Comparison of ENCODE assay signal across 15 cellular contexts in genomic region chr19:6067975-6068374, GRCh38. TPM values are rescaled to one million over a fixed set of nuclear protein-coding genes. Genes with fewer than 3 reads are reported as not detected.
A peak's percentile ranks its signal among the peaks of the same experiment; 100 is the strongest.
DNase-seq lines count a peak whose midpoint lies in the region; ATAC-seq and TF ChIP-seq lines count a peak whose summit lies in the region.
"Had no signal": no experiment of that assay in that cellular context is flagged by ENCODE, and none has a peak within 500 bp of the region (broad histone marks: within the 10 kb centered on the region; RNA-seq: fewer than 3 reads in every experiment).

No MANE protein-coding gene starts in this region.

- H3K4me3 ChIP-seq in H7 (ENCODE audit: insufficient read depth, low read depth, low read length): no peak overlapping the region
- no peak overlapping the region for H3K4me3 ChIP-seq in ascending aorta
- H3K4me3 ChIP-seq in skin epidermis: no peak overlapping the region
- H3K4me3 ChIP-seq in CD8-positive, alpha-beta T cell (ENCODE audit: low read depth, low read length): no peak overlapping the region
- H3K4me3 ChIP-seq: prostate gland had no signal

- peaks cover 0 to 6% of the 10 kb centered on the region in 2 donors for H3K9me3 ChIP-seq in ascending aorta
- no peaks in the 10 kb centered on the region for H3K9me3 ChIP-seq in CD8-positive, alpha-beta T cell (ENCODE audit: low read length)
- H3K9me3 ChIP-seq: prostate gland had no signal

- H3K27me3 Mint-ChIP-seq in CD8-positive, alpha-beta T cell (ENCODE audit: low read depth): no peaks in the 10 kb centered on the region

- CTCF ChIA-PET in GM10248 (lab: Yijun Ruan, JAX): interaction anchor here (1.3 to 1.7 kb wide), 2 partner anchors 15 to 58 kb away, joined by 4 to 8 read pairs; no protein-coding TSS in a partner anchor
- CTCF ChIA-PET in CD8-positive, alpha-beta T cell (lab: Charles Lee): interaction anchor here (1.3 to 1.5 kb wide), 2 partner anchors 19 to 57 kb away, joined by 3 to 6 read pairs; no protein-coding TSS in a partner anchor

- H3K4me1 Mint-ChIP-seq in CD8-positive, alpha-beta T cell (ENCODE audit: low read depth): peaks cover 29% of the 10 kb centered on the region

- H3K9me3 Mint-ChIP-seq in CD8-positive, alpha-beta T cell: no peaks in the 10 kb centered on the region
- H3K9me3 Mint-ChIP-seq: activated CD4-positive, alpha-beta memory T cell treated with anti-CD3 and anti-CD28 coated beads, Interleukin-2, amount 10 ng/mL, durations not matched to agents 7 days and 5 days; CD8-positive, alpha-beta memory T cell had no signal

- POLR2A ChIA-PET in GM10248 (lab: Yijun Ruan, JAX): no interaction called here
- POLR2A ChIA-PET in CD8-positive, alpha-beta T cell (lab: Charles Lee): interaction anchor here (0.6 to 1.2 kb wide), 2 partner anchors 10 to 41 kb away, joined by 3 read pairs; no protein-coding TSS in a partner anchor

- no peak overlapping the region for H3K4me3 Mint-ChIP-seq in CD8-positive, alpha-beta T cell
- H3K4me3 Mint-ChIP-seq: activated CD4-positive, alpha-beta memory T cell treated with anti-CD3 and anti-CD28 coated beads, Interleukin-2, amount 10 ng/mL, durations not matched to agents 7 days and 5 days; activated naive CD4-positive, alpha-beta T cell treated with anti-CD3 and anti-CD28 coated beads, Interleukin-2, amount 10 ng/mL, durations not matched to agents 7 days and 5 days; CD8-positive, alpha-beta memory T cell had no signal

- H3K27ac Mint-ChIP-seq in CD8-positive, alpha-beta T cell: no peak overlapping the region
- H3K27ac Mint-ChIP-seq: activated CD4-positive, alpha-beta memory T cell treated with anti-CD3 and anti-CD28 coated beads, Interleukin-2, amount 10 ng/mL, durations not matched to agents 7 days and 5 days; activated naive CD4-positive, alpha-beta T cell treated with anti-CD3 and anti-CD28 coated beads, Interleukin-2, amount 10 ng/mL, durations not matched to agents 7 days and 5 days had no signal

- DNase-seq in H7: peak; percentile 2
- peak in 1 of 2 donors; percentile 50 for DNase-seq in ascending aorta (ENCODE audit: low spot score in 2 of 2)
- DNase-seq in left lobe of liver (ENCODE audit: low spot score): peak; percentile 32
- DNase-seq in GM10248 (ENCODE audit: extremely low spot score): no peak
- DNase-seq in CD8-positive, alpha-beta T cell: no peak
- DNase-seq in retina: no peak
- DNase-seq: activated CD4-positive, alpha-beta memory T cell treated with anti-CD3 and anti-CD28 coated beads, Interleukin-2, amount 10 ng/mL, durations not matched to agents 7 days and 5 days; activated naive CD4-positive, alpha-beta T cell treated with anti-CD3 and anti-CD28 coated beads, Interleukin-2, amount 10 ng/mL, durations not matched to agents 7 days and 5 days; CD8-positive, alpha-beta memory T cell; glutamatergic neuron; NCI-H2227 treated with DMSO at 0.1 percent for 48 hours; T-helper 2 cell had no signal

- ATAC-seq in left lobe of liver (no peak), GM21367 (IDR thresholded peaks at IDR 0.05; ENCODE audit: unreplicated experiment) (no peak)
- ATAC-seq in CD8-positive, alpha-beta T cell: no peak

- no peaks in the 10 kb centered on the region for H3K36me3 Mint-ChIP-seq in CD8-positive, alpha-beta T cell
- H3K36me3 Mint-ChIP-seq: CD8-positive, alpha-beta memory T cell had no signal

- peaks cover 17 to 74% of the 10 kb centered on the region in 2 donors for H3K4me1 ChIP-seq in ascending aorta
- H3K4me1 ChIP-seq in CD8-positive, alpha-beta T cell (ENCODE audit: insufficient read depth, low read length): peaks cover 10% of the 10 kb centered on the region
- H3K4me1 ChIP-seq: prostate gland had no signal

- H3K27me3 ChIP-seq in H7 (ENCODE audit: control insufficient read depth, insufficient read depth, low read length) (no peaks in the 10 kb centered on the region), ascending aorta (no peaks in the 10 kb centered on the region)
- no peaks in the 10 kb centered on the region for H3K27me3 ChIP-seq in CD8-positive, alpha-beta T cell (ENCODE audit: insufficient read depth, low read length)

- intact Hi-C loops in ascending aorta (cut with DNase I): loop anchor here (2.0 kb wide), 2 partner anchors 25 to 41 kb away; no protein-coding TSS in a partner anchor
- intact Hi-C loops in CD8-positive, alpha-beta T cell (cut with DNase I, micrococcal nuclease): loop anchor here in 1 of 2 experiments (5.0 kb wide), 1 partner anchor 39 kb away; no protein-coding TSS in a partner anchor

- H3K27ac ChIP-seq in ascending aorta (peak overlapping the region; percentile 76 to 85), skin epidermis (peak overlapping the region in 17 of 21 experiments; percentile 55 to 97 (median 86))
- no peak overlapping the region for H3K27ac ChIP-seq in CD8-positive, alpha-beta T cell (ENCODE audit: low read depth, low read length)
- H3K27ac ChIP-seq: prostate gland had no signal

- TF ChIP-seq CTCF in ascending aorta (IDR thresholded peaks at IDR 0.05) (no peak), GM10248 (IDR thresholded peaks at IDR 0.05; ENCODE audit: control extremely low read depth, extremely low read depth, low read depth, missing control alignments) (no peak)
- TF ChIP-seq CTCF in CD8-positive, alpha-beta T cell (IDR thresholded peaks at IDR 0.05): no peak

- no peaks in the 10 kb centered on the region for H3K36me3 ChIP-seq in H7 (replicated peaks; ENCODE audit: control insufficient read depth, insufficient read depth, low read length)
- no peaks in the 10 kb centered on the region for H3K36me3 ChIP-seq in ascending aorta
- H3K36me3 ChIP-seq in CD8-positive, alpha-beta T cell (ENCODE audit: insufficient read depth, low read length): no peaks in the 10 kb centered on the region
- H3K36me3 ChIP-seq: prostate gland had no signal

RNA-seq across cellular contexts. Expression of gene RFX2, which starts 42.3 kb away (rescaled TPM):
- total RNA-seq in H7 (2014; rRNA removed; shearing (Covaris generic)): 2.9 and 3.8 TPM in 2 replicates
- 107 TPM for total RNA-seq in ascending aorta
- total RNA-seq in left lobe of liver: 2.3 TPM
- 10 to 100 TPM in 1 of 2 experiments, 1 to 10 TPM in 1; 9.0 to 12.4 TPM for total RNA-seq in CD8-positive, alpha-beta T cell

Comparison
In these comparisons a context has a peak if more than half of its experiments do, and no peak if none do; other contexts are left out.
1. DNase-seq: peak in H7 (single experiment) and left lobe of liver (single experiment); none in GM10248 (single experiment), CD8-positive, alpha-beta T cell (0 of 7) and retina (single experiment).